ENCODE assay signal across 26 cellular contexts in the genomic region with DNA sequence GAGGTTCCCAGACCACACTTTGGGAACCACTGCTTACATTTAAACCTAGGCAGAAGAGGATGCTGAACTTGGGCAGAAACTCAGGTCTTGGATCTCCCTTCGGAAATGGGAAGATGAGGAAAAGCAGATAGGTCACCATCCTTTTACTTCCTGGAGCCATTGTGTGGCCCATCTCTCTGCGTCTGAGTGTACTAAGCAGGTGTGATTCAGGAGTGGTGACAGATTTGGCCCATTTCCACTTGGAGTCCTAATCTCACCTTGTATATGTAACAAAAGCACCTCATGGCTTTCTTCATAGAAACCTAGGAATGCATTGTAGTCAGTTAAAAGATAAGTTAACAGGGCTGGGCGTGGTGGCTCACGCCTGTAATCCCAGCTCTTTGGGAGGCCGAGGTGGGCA.
DNase-seq lines count a peak whose midpoint lies in the region; ATAC-seq and TF ChIP-seq lines count a peak whose summit lies in the region.
"Had no signal": no experiment of that assay in that cellular context is flagged by ENCODE, and none has a peak within 500 bp of the region (broad histone marks: within the 10 kb centered on the region; RNA-seq: fewer than 3 reads in every experiment).

No MANE protein-coding gene starts in this region.

- intact Hi-C loops in left colon (cut with DNase I, micrococcal nuclease) = no loop called here
- intact Hi-C loops in cardiac septum (cut with DNase I) = no loop called here

- no peaks in the 10 kb centered on the region for H3K79me2 ChIP-seq in OCI-LY1 (ENCODE audit: insufficient read depth, low read length)

- no peaks in the 10 kb centered on the region for H3F3A ChIP-seq in OCI-LY1 (ENCODE audit: insufficient read depth, low read length)

- no peak overlapping the region for H2AFZ ChIP-seq in OCI-LY1 (ENCODE audit: low read length)

- peaks cover 57 to 100% (median 90%) of the 10 kb centered on the region in 10 experiments for H3K4me1 ChIP-seq in BLaER1 treated with 17β-estradiol and CSF1 and Interleukin-3, amounts not matched to agents 10 nM and 100 nM
- H3K4me1 ChIP-seq in OCI-LY1 (ENCODE audit: insufficient read depth, low read length, severe bottlenecking) = peaks cover 52% of the 10 kb centered on the region
- H3K4me1 ChIP-seq: A549 had no signal

- DNase-seq in left colon (no peak), activated gamma-delta T cell treated with Interleukin-2 at 50 U/mL for 16 hours (no peak), cardiac septum (ENCODE audit: low spot score) (no peak)
- DNase-seq: AML-193; CD8-positive, alpha-beta memory T cell; DMS 273 treated with DMSO at 0.1 percent for 48 hours; DMS79; GDM1; Kasumi-1; MV-4-11; NCI-H1105; NCI-H1436 treated with DMSO at 0.1 percent for 48 hours; NCI-H187 treated with DMSO at 0.1 percent for 48 hours; NCI-H2171 treated with DMSO at 0.1 percent for 48 hours; NCI-H446; NCI-H524 treated with DMSO at 0.1 percent for 48 hours; NCI-H774; SHP77 had no signal

- peak overlapping the region in 8 of 11 experiments; percentile 64 to 96 (median 91); a peak in 17 of 22 replicates for H3K27ac ChIP-seq in BLaER1 treated with 17β-estradiol and CSF1 and Interleukin-3, amounts not matched to agents 10 nM and 100 nM
- peak overlapping the region; percentile 88 for H3K27ac ChIP-seq in OCI-LY1 (ENCODE audit: low read depth, low read length, poor library complexity, severe bottlenecking)
- H3K27ac ChIP-seq: A549, RWPE1 had no signal

- peak overlapping the region; percentile 94 for H3K27ac Mint-ChIP-seq in stimulated activated memory B cell treated with anti-CD40 and anti-IgM and Interleukin-4, amounts not matched to agents 10 μg/mL and 1 μg/mL and 100 μg/mL, for 72 hours

- no peak overlapping the region for H3K4me3 Mint-ChIP-seq in stimulated activated memory B cell treated with anti-CD40 and anti-IgM and Interleukin-4, amounts not matched to agents 10 μg/mL and 1 μg/mL and 100 μg/mL, for 72 hours
- H3K4me3 Mint-ChIP-seq: CD14-positive monocyte; CD8-positive, alpha-beta memory T cell had no signal

- ATAC-seq in left colon (peak; percentile 43), HG02610 (IDR thresholded peaks at IDR 0.05; ENCODE audit: unreplicated experiment) (no peak), GM18511 (IDR thresholded peaks at IDR 0.05; ENCODE audit: unreplicated experiment) (no peak)
- no peak for ATAC-seq in stimulated activated memory B cell treated with anti-CD40 and anti-IgM and Interleukin-4, amounts not matched to agents 10 μg/mL and 1 μg/mL and 100 μg/mL, for 72 hours
- ATAC-seq: A549 had no signal

- peaks cover 5% of the 10 kb centered on the region for H3K36me3 Mint-ChIP-seq in stimulated activated memory B cell treated with anti-CD40 and anti-IgM and Interleukin-4, amounts not matched to agents 10 μg/mL and 1 μg/mL and 100 μg/mL, for 72 hours
- H3K36me3 Mint-ChIP-seq: CD8-positive, alpha-beta memory T cell had no signal

- no peaks in the 10 kb centered on the region for H3K9me3 Mint-ChIP-seq in stimulated activated memory B cell treated with anti-CD40 and anti-IgM and Interleukin-4, amounts not matched to agents 10 μg/mL and 1 μg/mL and 100 μg/mL, for 72 hours
- H3K9me3 Mint-ChIP-seq: CD8-positive, alpha-beta memory T cell had no signal

- no peaks in the 10 kb centered on the region for H3K9me2 ChIP-seq in OCI-LY1 (ENCODE audit: low read depth, low read length)

- H3K4me1 Mint-ChIP-seq in stimulated activated memory B cell treated with anti-CD40 and anti-IgM and Interleukin-4, amounts not matched to agents 10 μg/mL and 1 μg/mL and 100 μg/mL, for 72 hours = peaks cover 73% of the 10 kb centered on the region

- 0 out of 20 replicates have a peak overlapping the region, but pooled peaks of 1 of the 10 experiments have one; percentile 9 for H3K4me3 ChIP-seq in BLaER1 treated with 17β-estradiol and CSF1 and Interleukin-3, amounts not matched to agents 10 nM and 100 nM
- no peak overlapping the region for H3K4me3 ChIP-seq in OCI-LY1 (ENCODE audit: low read depth, low read length, poor library complexity, severe bottlenecking)
- H3K4me3 ChIP-seq: A549 had no signal

- H3K4me2 ChIP-seq in BLaER1 treated with 17β-estradiol and CSF1 and Interleukin-3, amounts not matched to agents 10 nM and 100 nM = peak overlapping the region; percentile 55 to 93 (median 75)
- peak overlapping the region; percentile 38 for H3K4me2 ChIP-seq in OCI-LY1 (ENCODE audit: low read length)
- H3K4me2 ChIP-seq: A549 had no signal

- TF ChIP-seq CTCF in OCI-LY1 (IDR thresholded peaks at IDR 0.05; ENCODE audit: low read length) = no peak

- H3K9ac ChIP-seq in BLaER1 treated with 17β-estradiol and CSF1 and Interleukin-3, amounts not matched to agents 10 nM and 100 nM = peak overlapping the region in 4 of 11 experiments; percentile 13 to 54 (median 26); a peak in 4 of 22 replicates
- peak overlapping the region; percentile 45 for H3K9ac ChIP-seq in OCI-LY1 (ENCODE audit: low read length)

- no peaks in the 10 kb centered on the region for H3K27me3 ChIP-seq in BLaER1 treated with 17β-estradiol and CSF1 and Interleukin-3, amounts not matched to agents 10 nM and 100 nM
- H3K27me3 ChIP-seq in OCI-LY1 (ENCODE audit: insufficient read depth, low read length) = no peaks in the 10 kb centered on the region

- H3K9me3 ChIP-seq in BLaER1 treated with 17β-estradiol and CSF1 and Interleukin-3, amounts not matched to agents 10 nM and 100 nM (replicated peaks in 1 of 11) = peaks cover 0 to 16% (median 0%) of the 10 kb centered on the region in 11 experiments; a peak in 3 of 22 replicates
- no peaks in the 10 kb centered on the region for H3K9me3 ChIP-seq in OCI-LY1 (ENCODE audit: low read length)
- H3K9me3 ChIP-seq: A549 had no signal

- H4K20me1 ChIP-seq in BLaER1 treated with 17β-estradiol and CSF1 and Interleukin-3, amounts not matched to agents 10 nM and 100 nM = peaks cover 0 to 50% (median 16%) of the 10 kb centered on the region in 11 experiments; a peak in 7 of 22 replicates
- H4K20me1 ChIP-seq in OCI-LY1 (ENCODE audit: insufficient read depth, low read length) = no peaks in the 10 kb centered on the region

- no peaks in the 10 kb centered on the region for H3K27me3 Mint-ChIP-seq in stimulated activated memory B cell treated with anti-CD40 and anti-IgM and Interleukin-4, amounts not matched to agents 10 μg/mL and 1 μg/mL and 100 μg/mL, for 72 hours
- H3K27me3 Mint-ChIP-seq: CD8-positive, alpha-beta memory T cell had no signal

- H3K36me3 ChIP-seq in BLaER1 treated with 17β-estradiol and CSF1 and Interleukin-3, amounts not matched to agents 10 nM and 100 nM = peaks cover 0 to 52% (median 23%) of the 10 kb centered on the region in 11 experiments; a peak in 13 of 22 replicates
- no peaks in the 10 kb centered on the region for H3K36me3 ChIP-seq in OCI-LY1 (ENCODE audit: insufficient read depth, low read length)
